ENCODE assay signal across 11 cellular contexts in genomic region chr1:39632491-39633417, GRCh38. TPM values are rescaled to one million over a fixed set of nuclear protein-coding genes. Genes with fewer than 3 reads are reported as not detected.
DNase-seq lines count a peak whose midpoint lies in the region; ATAC-seq and TF ChIP-seq lines count a peak whose summit lies in the region.
"Had no signal": no experiment of that assay in that cellular context is flagged by ENCODE, and none has a peak within 500 bp of the region (broad histone marks: within the 10 kb centered on the region; RNA-seq: fewer than 3 reads in every experiment).

No MANE protein-coding gene starts in this region.

- no peak for ATAC-seq in GM18519 (IDR thresholded peaks at IDR 0.05; ENCODE audit: low FRiP score, unreplicated experiment)

- DNase-seq in AG04450 (ENCODE audit: low read depth, low spot score) (no peak), NCI-H2107 (lab: John Stamatoyannopoulos, UW) (peak; percentile 100), fibroblast of peridontal ligament (ENCODE audit: extremely low read depth) (peak; percentile 41), myocyte (ENCODE audit: low read depth) (peak; percentile 91), SHP77 treated with DMSO at 0.1 percent for 48 hours (lab: John Stamatoyannopoulos, UW) (no peak), GM10248 (ENCODE audit: extremely low spot score) (no peak)
- DNase-seq in activated CD4-positive, alpha-beta T cell treated with anti-CD3 and anti-CD28 coated beads for 1 hour = no peak
- DNase-seq: activated effector memory CD4-positive, alpha-beta T cell treated with Interleukin-2 at 50 U/mL for 16 hours; stimulated activated naive CD4-positive, alpha-beta T cell had no signal

- H3K27me3 ChIP-seq in AG04450 (ENCODE audit: control insufficient read depth, insufficient read depth, low read length) = peaks cover 3% of the 10 kb centered on the region

- no peak overlapping the region for H3K27ac ChIP-seq in AG04450 (ENCODE audit: low read depth, low read length)

- POLR2A ChIA-PET in AG04450 (lab: Yijun Ruan, JAX) = no interaction called here
- POLR2A ChIA-PET in GM10248 (lab: Yijun Ruan, JAX) = no interaction called here

- no peaks in the 10 kb centered on the region for H3K9me3 ChIP-seq in AG04450 (ENCODE audit: control insufficient read depth, insufficient read depth, low read length)

- CTCF ChIA-PET in AG04450 (lab: Charles Lee) = interaction anchor here (0.9 to 1.6 kb wide), 4 partner anchors 21 to 40 kb away, joined by 3 to 5 read pairs (median 4); no protein-coding TSS in a partner anchor
- CTCF ChIA-PET in GM10248 (lab: Yijun Ruan, JAX) = interaction anchor here (0.8 to 4.5 kb wide), 6 partner anchors 9 to 166 kb away, joined by 3 to 30 read pairs (median 3); no protein-coding TSS in a partner anchor

- TF ChIP-seq CTCF in AG04450 (IDR thresholded peaks at IDR 0.05; ENCODE audit: low read depth, low read length) = no peak
- no peak for TF ChIP-seq CTCF in GM10248 (IDR thresholded peaks at IDR 0.05; ENCODE audit: control extremely low read depth, extremely low read depth, low read depth, missing control alignments)

- H3K4me3 ChIP-seq in AG04450 (ENCODE audit: low read depth, low read length) = peak overlapping the region; percentile 36

RNA-seq across cellular contexts. Expression of gene HEYL, which starts 6.7 kb away (rescaled TPM):
- polyA plus RNA-seq in AG04450 (2011; rRNA removed) = 0.14 TPM in 2 replicates
- 0.17 and 0.18 TPM in 2 replicates for polyA minus RNA-seq in AG04450 (2011; rRNA and poly(A)+ RNA removed)
- 84.9 and 91.9 TPM in 2 replicates for total RNA-seq in myocyte
- polyA plus RNA-seq in myocyte (2012) = 27.6 TPM

RNA-seq across cellular contexts. Expression of gene NT5C1A, which starts 39.2 kb away (rescaled TPM):
- not detected in 2 replicates for polyA plus RNA-seq in AG04450 (2011; rRNA removed)
- polyA minus RNA-seq in AG04450 (2011; rRNA and poly(A)+ RNA removed) = 0.18 TPM in 1 of 2 replicates, not detected in the other
- 2.3 and 4.8 TPM in 2 replicates for total RNA-seq in myocyte
- 0.11 TPM for polyA plus RNA-seq in myocyte (2012)
- polyA plus RNA-seq: CD14-positive monocyte had no signal

RNA-seq across cellular contexts. Expression of gene PABPC4, which starts 56.2 kb away (rescaled TPM):
- polyA plus RNA-seq in AG04450 (2011; rRNA removed) = 67.5 and 90.3 TPM in 2 replicates
- 172 and 255 TPM in 2 replicates for polyA minus RNA-seq in AG04450 (2011; rRNA and poly(A)+ RNA removed)
- total RNA-seq in myocyte = 167 and 184 TPM in 2 replicates
- polyA plus RNA-seq in myocyte (2012) = 115 TPM

RNA-seq across cellular contexts. Expression of gene HPCAL4, which starts 58.5 kb away (rescaled TPM):
- polyA plus RNA-seq in AG04450 (2011; rRNA removed) = not detected in 2 replicates
- polyA minus RNA-seq in AG04450 (2011; rRNA and poly(A)+ RNA removed) = not detected in 2 replicates
- 0.35 and 0.78 TPM in 2 replicates for total RNA-seq in myocyte
- 0.03 TPM for polyA plus RNA-seq in myocyte (2012)

Comparison
In these comparisons a context has a peak if more than half of its experiments do, and no peak if none do; other contexts are left out.
1. DNase-seq: peak in NCI-H2107 (single experiment), fibroblast of peridontal ligament (single experiment) and myocyte (single experiment); none in AG04450 (single experiment), SHP77 treated with DMSO at 0.1 percent for 48 hours (single experiment), GM10248 (single experiment) and activated CD4-positive, alpha-beta T cell treated with anti-CD3 and anti-CD28 coated beads for 1 hour (single experiment).